Comparison of ENCODE assay signal across 9 cellular contexts in the genomic region with DNA sequence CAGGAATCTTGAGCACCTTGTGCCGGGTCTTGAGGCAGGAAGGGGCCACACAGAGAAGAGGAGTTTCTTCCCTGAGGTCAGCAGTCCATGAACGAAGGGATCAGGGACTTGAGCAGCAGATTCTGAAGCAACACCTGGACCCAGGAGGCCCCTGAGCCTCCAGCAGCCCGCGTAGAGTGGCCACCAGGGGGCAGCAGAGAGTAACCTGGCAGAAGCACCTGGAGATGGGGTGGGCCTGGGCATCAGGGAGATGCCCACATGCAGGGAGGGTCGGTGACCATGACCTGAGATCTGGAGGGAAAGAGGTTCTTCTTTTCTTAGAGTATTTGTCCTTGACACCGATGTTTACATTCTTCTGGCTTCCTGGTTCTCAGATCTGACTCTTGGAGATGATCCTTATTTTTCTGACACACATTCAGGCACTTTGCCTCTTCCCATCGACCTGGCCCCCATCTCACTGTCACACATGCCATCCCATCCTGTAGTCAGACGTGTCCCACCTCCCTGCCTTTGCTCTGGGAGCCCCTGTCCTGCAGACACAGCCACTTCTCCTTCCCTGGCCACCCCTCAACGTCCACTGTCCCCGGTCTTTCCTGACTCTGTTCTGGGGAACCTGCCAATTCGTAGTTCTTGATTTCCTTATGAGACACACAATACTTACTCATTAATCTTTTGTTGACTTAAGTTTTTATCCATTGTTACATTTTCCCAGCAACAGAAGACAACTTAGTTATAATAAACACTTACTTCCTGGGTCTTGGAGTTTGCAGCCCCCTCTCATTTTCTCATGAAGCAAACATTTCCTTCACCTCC.
DNase-seq lines count a peak whose midpoint lies in the region; ATAC-seq, FAIRE-seq and TF ChIP-seq lines count a peak whose summit lies in the region.
"Had no signal": no experiment of that assay in that cellular context is flagged by ENCODE, and none has a peak within 500 bp of the region (broad histone marks: within the 10 kb centered on the region; RNA-seq: fewer than 3 reads in every experiment).

No MANE protein-coding gene starts in this region.

- no peaks in the 10 kb centered on the region for H3K36me3 Mint-ChIP-seq in Caco-2 (ENCODE audit: insufficient read depth, unreplicated experiment)

- WGBS in lower leg skin, 2 donors = 26 to 27% methylated on average over 11 of the region's 11 CpGs

- intact Hi-C loops in Caco-2 (cut with micrococcal nuclease; ENCODE audit: unreplicated experiment) (no loop called here), lower leg skin (cut with DNase I; ENCODE audit: low total_unique reads) (loop anchor here (5.0 kb wide), 1 partner anchor 1684 kb away; no protein-coding TSS in a partner anchor)

- H3K27me3 ChIP-seq in Caco-2 (replicated peaks; ENCODE audit: control insufficient read depth, insufficient read depth, low read length) = no peaks in the 10 kb centered on the region
- H3K27me3 ChIP-seq in bronchial epithelial cell (ENCODE audit: control insufficient read depth, insufficient read depth, low read length) = no peaks in the 10 kb centered on the region

- H3K36me3 ChIP-seq in Caco-2 (ENCODE audit: control insufficient read depth, insufficient read depth, low read length) (no peaks in the 10 kb centered on the region), bronchial epithelial cell (ENCODE audit: control insufficient read depth, insufficient read depth, low read length) (no peaks in the 10 kb centered on the region)

- peak; percentile 93 for FAIRE-seq in bronchial epithelial cell (lab: Jason Lieb, UNC)

- POLR2A ChIA-PET in Caco-2 (lab: Charles Lee) = no interaction called here

- no TSS peak for BruUV-seq in Caco-2 (replicated peaks; lab: Mats Ljungman, UMichigan)

- no peak overlapping the region for H3K4me3 Mint-ChIP-seq in Caco-2 (ENCODE audit: unreplicated experiment)
- H3K4me3 Mint-ChIP-seq: T-helper 1 cell treated with Interleukin-12 subunit alpha and Interleukin-12 subunit beta and Interleukin-4 antibody, amounts not matched to agents 30 μg/mL and 1 μg/mL, for 36 hours had no signal

- H3K4me3 ChIP-seq in Caco-2 (ENCODE audit: low read depth, low read length) = no peak overlapping the region
- H3K4me3 ChIP-seq in bronchial epithelial cell (ENCODE audit: low read depth, low read length) = no peak overlapping the region
- no peak overlapping the region for H3K4me3 ChIP-seq in lower leg skin (ENCODE audit: low read depth, poor library complexity, severe bottlenecking)

- no peaks in the 10 kb centered on the region for H3K4me1 Mint-ChIP-seq in Caco-2 (ENCODE audit: low read depth, unreplicated experiment)

- no peaks in the 10 kb centered on the region for H3K9me3 Mint-ChIP-seq in Caco-2 (ENCODE audit: unreplicated experiment)
- H3K9me3 Mint-ChIP-seq: T-helper 1 cell treated with Interleukin-12 subunit alpha and Interleukin-12 subunit beta and Interleukin-4 antibody, amounts not matched to agents 30 μg/mL and 1 μg/mL, for 36 hours had no signal

- TF ChIP-seq POLR2A in lower leg skin (IDR thresholded peaks at IDR 0.05) = no peak

- DNase-seq in Caco-2 (peak; percentile 56 to 77), HUDEP-2 (lab: John Stamatoyannopoulos, UW; ENCODE audit: unreplicated experiment in 76 of 76) (peak in 49 of 76 experiments; percentile 2 to 63 (median 35)), bronchial epithelial cell (ENCODE audit: low read depth) (no peak), lower leg skin (ENCODE audit: low spot score in 2 of 2) (peak; percentile 15 to 93), T1000 (lab: John Stamatoyannopoulos, UW) (no peak)
- peak; percentile 75 for DNase-seq in activated CD4-positive, CD25-positive, alpha-beta regulatory T cell treated with anti-CD3 and anti-CD28 coated beads, Interleukin-2, amount 50 U/mL, for 16 hours (ENCODE audit: low read depth, low spot score)
- peak; percentile 80 for DNase-seq in stimulated activated CD8-positive, alpha-beta memory T cell treated with anti-CD3 and anti-CD28 coated beads, Interleukin-15, amount 100 ng/mL, for 24 hours (ENCODE audit: low read depth)

- H3K27ac Mint-ChIP-seq in Caco-2 (ENCODE audit: unreplicated experiment) = no peak overlapping the region
- H3K27ac Mint-ChIP-seq: T-helper 1 cell treated with Interleukin-12 subunit alpha and Interleukin-12 subunit beta and Interleukin-4 antibody, amounts not matched to agents 30 μg/mL and 1 μg/mL, for 36 hours had no signal

- H3K27me3 Mint-ChIP-seq in Caco-2 (ENCODE audit: insufficient read depth, unreplicated experiment) = no peaks in the 10 kb centered on the region

- no peak for ATAC-seq in HG03469 (IDR thresholded peaks at IDR 0.05; ENCODE audit: unreplicated experiment)

- CTCF ChIA-PET in Caco-2 (lab: Charles Lee) = no interaction called here

- no peaks in the 10 kb centered on the region for H3K9me3 ChIP-seq in Caco-2

- peaks cover 5% of the 10 kb centered on the region; the same call in 1 of the 2 replicates for H3K4me1 ChIP-seq in Caco-2

- peak; percentile 92 to 94 for TF ChIP-seq CTCF in Caco-2 (IDR thresholded peaks at IDR 0.05; ENCODE audit: insufficient read depth in 1 of 2, low read depth in 1 of 2, low read length in 1 of 2, severe bottlenecking in 1 of 2, unreplicated experiment in 1 of 2)
- TF ChIP-seq CTCF in bronchial epithelial cell (IDR thresholded peaks at IDR 0.05; ENCODE audit: insufficient read depth, low read length, severe bottlenecking) = peak; percentile 97
- TF ChIP-seq CTCF in lower leg skin (IDR thresholded peaks at IDR 0.05) = peak in 1 of 3 donors; percentile 13

Comparison
In these comparisons a context has a peak if more than half of its experiments do, and no peak if none do; other contexts are left out.
1. DNase-seq: peak in Caco-2 (2 of 2), HUDEP-2 (49 of 76), activated CD4-positive, CD25-positive, alpha-beta regulatory T cell treated with anti-CD3 and anti-CD28 coated beads, Interleukin-2, amount 50 U/mL, for 16 hours (single experiment), lower leg skin (2 of 2) and stimulated activated CD8-positive, alpha-beta memory T cell treated with anti-CD3 and anti-CD28 coated beads, Interleukin-15, amount 100 ng/mL, for 24 hours (single experiment); none in bronchial epithelial cell (single experiment) and T1000 (single experiment).